19 cellular contexts compared by ENCODE assay signal in genomic region chr5:33195431-33196128, GRCh38.
DNase-seq lines count a peak whose midpoint lies in the region; ATAC-seq and TF ChIP-seq lines count a peak whose summit lies in the region.
"Had no signal": no experiment of that assay in that cellular context is flagged by ENCODE, and none has a peak within 500 bp of the region (broad histone marks: within the 10 kb centered on the region; RNA-seq: fewer than 3 reads in every experiment).

No MANE protein-coding gene starts in this region.

- no peak for TF ChIP-seq CTCF in fibroblast of mammary gland (conservative IDR thresholded peaks at IDR 0.05; ENCODE audit: control insufficient read depth, insufficient read depth, low read depth, low read length)

- peak; percentile 86 for ATAC-seq in SK-N-SH treated with all-trans-retinoic acid at 6 μM for 48 hours
- ATAC-seq: activated CD4-positive, CD25-positive, alpha-beta regulatory T cell treated with anti-CD3 and anti-CD28 coated beads, Interleukin-2, amount 50 U/mL, for 24 hours; CD8-positive, alpha-beta T cell; gastroesophageal sphincter had no signal

- H3K4me3 Mint-ChIP-seq in activated CD4-positive, alpha-beta memory T cell treated with anti-CD3 and anti-CD28 coated beads, Interleukin-2, amount 10 ng/mL, durations not matched to agents 7 days and 5 days, result no peak overlapping the region
- H3K4me3 Mint-ChIP-seq: activated naive CD4-positive, alpha-beta T cell treated with anti-CD3 and anti-CD28 coated beads, Interleukin-2, amount 50 U/mL, for 24 hours; CD8-positive, alpha-beta T cell; T-helper 1 cell treated with Interleukin-12 subunit alpha and Interleukin-12 subunit beta and Interleukin-4 antibody, amounts not matched to agents 30 μg/mL and 1 μg/mL, for 36 hours had no signal

- H3K36me3 Mint-ChIP-seq in activated CD4-positive, alpha-beta memory T cell treated with anti-CD3 and anti-CD28 coated beads, Interleukin-2, amount 10 ng/mL, durations not matched to agents 7 days and 5 days (ENCODE audit: low read depth), result no peaks in the 10 kb centered on the region
- H3K36me3 Mint-ChIP-seq: activated naive CD4-positive, alpha-beta T cell treated with anti-CD3 and anti-CD28 coated beads, Interleukin-2, amount 50 U/mL, for 24 hours; CD8-positive, alpha-beta T cell had no signal

- no peaks in the 10 kb centered on the region for H3K4me1 Mint-ChIP-seq in activated CD4-positive, alpha-beta memory T cell treated with anti-CD3 and anti-CD28 coated beads, Interleukin-2, amount 10 ng/mL, durations not matched to agents 7 days and 5 days
- H3K4me1 Mint-ChIP-seq: activated naive CD4-positive, alpha-beta T cell treated with anti-CD3 and anti-CD28 coated beads, Interleukin-2, amount 50 U/mL, for 24 hours had no signal

- no peak overlapping the region for H3K27ac Mint-ChIP-seq in activated CD4-positive, alpha-beta memory T cell treated with anti-CD3 and anti-CD28 coated beads, Interleukin-2, amount 10 ng/mL, durations not matched to agents 7 days and 5 days
- H3K27ac Mint-ChIP-seq: activated naive CD4-positive, alpha-beta T cell treated with anti-CD3 and anti-CD28 coated beads, Interleukin-2, amount 50 U/mL, for 24 hours; CD8-positive, alpha-beta T cell; T-helper 1 cell treated with Interleukin-12 subunit alpha and Interleukin-12 subunit beta and Interleukin-4 antibody, amounts not matched to agents 30 μg/mL and 1 μg/mL, for 36 hours had no signal

- POLR2A ChIA-PET in activated CD4-positive, alpha-beta memory T cell treated with anti-CD3 and anti-CD28 coated beads, Interleukin-2, amount 10 ng/mL, durations not matched to agents 7 days and 5 days (lab: Charles Lee), result no interaction called here

- no peaks in the 10 kb centered on the region for H3K27me3 Mint-ChIP-seq in activated CD4-positive, alpha-beta memory T cell treated with anti-CD3 and anti-CD28 coated beads, Interleukin-2, amount 10 ng/mL, durations not matched to agents 7 days and 5 days
- H3K27me3 Mint-ChIP-seq: activated naive CD4-positive, alpha-beta T cell treated with anti-CD3 and anti-CD28 coated beads, Interleukin-2, amount 50 U/mL, for 24 hours had no signal

- H3K4me3 ChIP-seq in fibroblast of mammary gland (ENCODE audit: control insufficient read depth, low read depth, low read length), result no peak overlapping the region
- no peak overlapping the region for H3K4me3 ChIP-seq in skeletal muscle cell (ENCODE audit: low read depth, low read length)
- H3K4me3 ChIP-seq: coronary artery, gastroesophageal sphincter, Peyer's patch, upper lobe of left lung had no signal

- peaks cover 11% of the 10 kb centered on the region for H3K9me3 Mint-ChIP-seq in activated CD4-positive, alpha-beta memory T cell treated with anti-CD3 and anti-CD28 coated beads, Interleukin-2, amount 10 ng/mL, durations not matched to agents 7 days and 5 days

- CTCF ChIA-PET in activated CD4-positive, alpha-beta memory T cell treated with anti-CD3 and anti-CD28 coated beads, Interleukin-2, amount 10 ng/mL, durations not matched to agents 7 days and 5 days (lab: Charles Lee), result no interaction called here

- DNase-seq in GM03348 (ENCODE audit: low spot score), result peak; percentile 33
- DNase-seq in fibroblast of mammary gland (ENCODE audit: low read depth), result peak; percentile 37
- peak; percentile 32 for DNase-seq in skeletal muscle cell (ENCODE audit: low read depth)
- DNase-seq in activated CD4-positive, alpha-beta memory T cell treated with anti-CD3 and anti-CD28 coated beads, Interleukin-2, amount 10 ng/mL, durations not matched to agents 7 days and 5 days, result no peak
- DNase-seq in activated CD8-positive, alpha-beta memory T cell treated with anti-CD3 and anti-CD28 coated beads, Interleukin-2, amount 50 U/mL, for 48 hours, result no peak
- DNase-seq in OCI-M1 (lab: John Stamatoyannopoulos, UW), result no peak
- DNase-seq: activated CD8-positive, alpha-beta memory T cell treated with anti-CD3 and anti-CD28 coated beads, Interleukin-2, amount 50 U/mL, for 4 hours; CD8-positive, alpha-beta T cell; islet precursor cell; NCI-H1436; NCI-H510A; Peyer's patch; upper lobe of left lung had no signal

TF ChIP-seq in SK-N-SH treated with all-trans-retinoic acid at 6 μM for 48 hours, 23 proteins besides CTCF, POLR2A, EP300 and RAD21:
- TF ChIP-seq ZNF565 (CRISPR knock-in tag; conservative IDR thresholded peaks at IDR 0.05; ENCODE audit: low read depth) (no peak), CSDC2 (CRISPR knock-in tag; IDR thresholded peaks at IDR 0.05) (no peak)
- TF ChIP-seq, protein P1, sequence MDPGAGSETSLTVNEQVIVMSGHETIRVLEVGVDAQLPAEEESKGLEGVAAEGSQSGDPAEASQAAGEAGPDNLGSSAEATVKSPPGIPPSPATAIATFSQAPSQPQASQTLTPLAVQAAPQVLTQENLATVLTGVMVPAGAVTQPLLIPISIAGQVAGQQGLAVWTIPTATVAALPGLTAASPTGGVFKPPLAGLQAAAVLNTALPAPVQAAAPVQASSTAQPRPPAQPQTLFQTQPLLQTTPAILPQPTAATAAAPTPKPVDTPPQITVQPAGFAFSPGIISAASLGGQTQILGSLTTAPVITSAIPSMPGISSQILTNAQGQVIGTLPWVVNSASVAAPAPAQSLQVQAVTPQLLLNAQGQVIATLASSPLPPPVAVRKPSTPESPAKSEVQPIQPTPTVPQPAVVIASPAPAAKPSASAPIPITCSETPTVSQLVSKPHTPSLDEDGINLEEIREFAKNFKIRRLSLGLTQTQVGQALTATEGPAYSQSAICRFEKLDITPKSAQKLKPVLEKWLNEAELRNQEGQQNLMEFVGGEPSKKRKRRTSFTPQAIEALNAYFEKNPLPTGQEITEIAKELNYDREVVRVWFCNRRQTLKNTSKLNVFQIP (CRISPR knock-in tag; IDR thresholded peaks at IDR 0.05; ENCODE audit: borderline replicate concordance, low read depth), result no peak

Comparison
In these comparisons a context has a peak if more than half of its experiments do, and no peak if none do; other contexts are left out.
1. DNase-seq: peak in GM03348 (single experiment), fibroblast of mammary gland (single experiment) and skeletal muscle cell (single experiment); none in activated CD4-positive, alpha-beta memory T cell treated with anti-CD3 and anti-CD28 coated beads, Interleukin-2, amount 10 ng/mL, durations not matched to agents 7 days and 5 days (single experiment), activated CD8-positive, alpha-beta memory T cell treated with anti-CD3 and anti-CD28 coated beads, Interleukin-2, amount 50 U/mL, for 48 hours (single experiment) and OCI-M1 (single experiment).